ENCODE assay signal across 19 cellular contexts in genomic region chr12:120542166-120542565, GRCh38.
"Had no signal": no experiment of that assay in that cellular context is flagged by ENCODE, and none has a peak within 500 bp of the region (broad histone marks: within the 10 kb centered on the region; RNA-seq: fewer than 3 reads in every experiment).

No MANE protein-coding gene starts in this region.

- DNase-seq: activated CD4-positive, alpha-beta T cell treated with anti-CD3 and anti-CD28 coated beads, Interleukin-2, amount 50 U/mL, for 48 hours; activated naive CD4-positive, alpha-beta T cell treated with anti-CD3 and anti-CD28 coated beads for 36 hours; anterior cingulate cortex; brain microvascular endothelial cell; erythroblast; immature natural killer cell; kidney glomerular epithelial cell; mesenchymal stem cell; mucosa of descending colon; naive B cell; ovary; stimulated activated naive CD8-positive, alpha-beta T cell treated with anti-CD3 and anti-CD28 coated beads, Interleukin-15, amount 100 ng/mL, for 72 hours; transverse colon; WERI-Rb-1 had no signal

- H3K4me3 ChIP-seq: coronary artery, mucosa of descending colon, neural progenitor cell, ovary, suprapubic skin, transverse colon had no signal

- H3K4me3 Mint-ChIP-seq: activated naive CD4-positive, alpha-beta T cell treated with anti-CD3 and anti-CD28 coated beads for 36 hours; immature natural killer cell; neural progenitor cell; stimulated activated naive CD8-positive, alpha-beta T cell treated with anti-CD3 and anti-CD28 coated beads, Interleukin-15, amount 100 ng/mL, for 72 hours; T-helper 1 cell treated with Interleukin-12 subunit alpha and Interleukin-12 subunit beta and Interleukin-4 antibody, amounts not matched to agents 30 μg/mL and 1 μg/mL, for 36 hours had no signal

- ATAC-seq: mucosa of descending colon; stimulated activated naive CD8-positive, alpha-beta T cell treated with anti-CD3 and anti-CD28 coated beads, Interleukin-15, amount 100 ng/mL, for 72 hours had no signal

- H3K27ac Mint-ChIP-seq: activated naive CD4-positive, alpha-beta T cell treated with anti-CD3 and anti-CD28 coated beads for 36 hours; activated T-helper 2 cell treated with anti-CD3 and anti-CD28 coated beads, Interferon-gamma antibody, Interleukin-2, Interleukin-4, amounts not matched to agents 10 μg/mL and 5 μg/mL and 100 μg/mL, durations not matched to agents 14 hours and 24 hours and 36 hours; neural progenitor cell; stimulated activated naive CD8-positive, alpha-beta T cell treated with anti-CD3 and anti-CD28 coated beads, Interleukin-15, amount 100 ng/mL, for 72 hours; T-helper 1 cell treated with Interleukin-12 subunit alpha and Interleukin-12 subunit beta and Interleukin-4 antibody, amounts not matched to agents 30 μg/mL and 1 μg/mL, for 36 hours had no signal

- H3K9me3 Mint-ChIP-seq: activated naive CD4-positive, alpha-beta T cell treated with anti-CD3 and anti-CD28 coated beads for 36 hours; activated T-helper 2 cell treated with anti-CD3 and anti-CD28 coated beads, Interferon-gamma antibody, Interleukin-2, Interleukin-4, amounts not matched to agents 10 μg/mL and 5 μg/mL and 100 μg/mL, durations not matched to agents 14 hours and 24 hours and 36 hours; immature natural killer cell; naive B cell; neural progenitor cell; stimulated activated naive CD8-positive, alpha-beta T cell treated with anti-CD3 and anti-CD28 coated beads, Interleukin-15, amount 100 ng/mL, for 72 hours; T-helper 1 cell treated with Interleukin-12 subunit alpha and Interleukin-12 subunit beta and Interleukin-4 antibody, amounts not matched to agents 30 μg/mL and 1 μg/mL, for 36 hours had no signal

- H3K36me3 ChIP-seq: neural progenitor cell, ovary had no signal

- H3K36me3 Mint-ChIP-seq: naive B cell had no signal

- H3K27me3 ChIP-seq: brain microvascular endothelial cell, neural progenitor cell, ovary, suprapubic skin, transverse colon had no signal

- H3K27me3 Mint-ChIP-seq: naive B cell; stimulated activated naive CD8-positive, alpha-beta T cell treated with anti-CD3 and anti-CD28 coated beads, Interleukin-15, amount 100 ng/mL, for 72 hours had no signal

- H3K9me3 ChIP-seq: mucosa of descending colon, ovary, suprapubic skin, transverse colon had no signal

- H3K27ac ChIP-seq: brain microvascular endothelial cell, neural progenitor cell, ovary, suprapubic skin, transverse colon, WERI-Rb-1 had no signal
